8 cellular contexts compared by ENCODE assay signal in the genomic region with DNA sequence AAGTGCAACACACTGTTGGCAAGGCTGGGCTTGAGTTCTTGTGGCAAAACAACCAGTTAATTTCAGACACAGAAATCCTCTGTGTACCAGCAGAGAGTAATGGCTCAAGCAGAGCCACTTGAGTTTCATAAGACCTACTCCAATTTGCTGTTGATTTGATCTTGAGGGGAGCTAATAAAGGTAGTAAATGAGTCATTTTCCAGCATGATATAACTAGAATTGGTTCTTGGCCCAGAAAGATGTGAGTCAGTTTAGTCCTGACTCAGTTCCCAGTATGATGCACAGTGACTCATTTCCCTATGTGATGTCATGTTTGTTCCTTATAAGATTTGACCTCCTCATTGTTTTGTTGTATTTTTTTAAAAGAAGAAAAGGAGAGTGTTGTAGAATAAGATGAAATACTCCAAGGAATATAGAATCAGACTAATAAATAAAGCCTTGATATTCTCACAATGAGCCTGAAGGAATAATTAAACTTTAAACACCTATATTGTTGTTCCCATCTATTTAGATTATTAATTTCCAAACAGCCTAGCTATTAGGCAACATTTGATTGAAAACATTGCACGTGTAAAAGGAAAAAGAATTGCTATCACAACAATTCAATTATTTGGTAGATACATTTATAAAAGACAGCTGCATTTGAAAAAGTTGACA.
DNase-seq lines count a peak whose midpoint lies in the region; ATAC-seq and TF ChIP-seq lines count a peak whose summit lies in the region.

No MANE protein-coding gene starts in this region.

- no peaks in the 10 kb centered on the region for H3K9me3 Mint-ChIP-seq in activated B cell treated with CpG ODN at 0.5 μM for 24 hours

- peak overlapping the region; percentile 76 for H3K27ac ChIP-seq in foreskin keratinocyte

- TF ChIP-seq CTCF in activated B cell treated with CpG ODN at 0.5 μM for 24 hours (IDR thresholded peaks at IDR 0.05) (no peak), foreskin keratinocyte (conservative IDR thresholded peaks at IDR 0.05) (no peak)

- intact Hi-C loops in activated B cell treated with CpG ODN at 0.5 μM for 24 hours (cut with micrococcal nuclease) = no loop called here

- ATAC-seq in GM21423 (IDR thresholded peaks at IDR 0.05; ENCODE audit: unreplicated experiment) (peak; percentile 72), activated B cell treated with CpG ODN at 0.5 μM for 24 hours (ENCODE audit: low read depth) (peak; percentile 75), foreskin keratinocyte (peak; percentile 88)

- CTCF ChIA-PET in activated B cell treated with CpG ODN at 0.5 μM for 24 hours (lab: Charles Lee) = interaction anchor here (0.8 to 1.7 kb wide), 5 partner anchors 9 to 540 kb away, joined by 3 to 8 read pairs (median 4); no protein-coding TSS in a partner anchor

- POLR2A ChIA-PET in activated B cell treated with CpG ODN at 0.5 μM for 24 hours (lab: Charles Lee) = interaction anchor here (0.7 kb wide), 1 partner anchor 149 kb away, joined by 3 read pairs; no protein-coding TSS in a partner anchor

- peak overlapping the region; percentile 54 for H3K27ac Mint-ChIP-seq in activated B cell treated with CpG ODN at 0.5 μM for 24 hours

- DNase-seq in EL = peak; percentile 97
- peak; percentile 69 for DNase-seq in HT-29 (ENCODE audit: low spot score)
- no peak for DNase-seq in activated B cell treated with CpG ODN at 0.5 μM for 24 hours
- DNase-seq in foreskin keratinocyte = peak; percentile 96 to 99
- DNase-seq in smooth muscle cell of the brain vasculature (ENCODE audit: low read depth, low spot score) = peak; percentile 95
- no peak for DNase-seq in activated CD4-positive, CD25-positive, alpha-beta regulatory T cell treated with anti-CD3 and anti-CD28 coated beads, Interleukin-2, amount 50 U/mL, for 72 hours
- no peak for DNase-seq in HAP-1 (ENCODE audit: low spot score in 2 of 2)

- peaks cover 22% of the 10 kb centered on the region for H3K4me1 ChIP-seq in foreskin keratinocyte
- H3K4me1 ChIP-seq in HAP-1 = peaks cover 3% of the 10 kb centered on the region

- H3K4me1 Mint-ChIP-seq in activated B cell treated with CpG ODN at 0.5 μM for 24 hours = peaks cover 45% of the 10 kb centered on the region

- H3K9me3 ChIP-seq in HAP-1 = no peaks in the 10 kb centered on the region

- in situ Hi-C loops in HAP-1 (cut with MboI; ENCODE audit: low sequenced_read_pairs) = no loop called here

- H3K36me3 Mint-ChIP-seq in activated B cell treated with CpG ODN at 0.5 μM for 24 hours (ENCODE audit: low read depth) = no peaks in the 10 kb centered on the region

- H3K4me3 Mint-ChIP-seq in activated B cell treated with CpG ODN at 0.5 μM for 24 hours = no peak overlapping the region

- no peaks in the 10 kb centered on the region for H3K27me3 ChIP-seq in foreskin keratinocyte
- H3K27me3 ChIP-seq in HAP-1 (ENCODE audit: low read depth) = no peaks in the 10 kb centered on the region

- no peaks in the 10 kb centered on the region for H3K27me3 Mint-ChIP-seq in activated B cell treated with CpG ODN at 0.5 μM for 24 hours

- H3K4me3 ChIP-seq in HAP-1 = no peak overlapping the region

- no peaks in the 10 kb centered on the region for H3K36me3 ChIP-seq in HAP-1 (replicated peaks)

Comparison
In these comparisons a context has a peak if more than half of its experiments do, and no peak if none do; other contexts are left out.
1. DNase-seq: peak in EL (single experiment), HT-29 (single experiment), foreskin keratinocyte (2 of 2) and smooth muscle cell of the brain vasculature (single experiment); none in activated B cell treated with CpG ODN at 0.5 μM for 24 hours (single experiment), activated CD4-positive, CD25-positive, alpha-beta regulatory T cell treated with anti-CD3 and anti-CD28 coated beads, Interleukin-2, amount 50 U/mL, for 72 hours (single experiment) and HAP-1 (0 of 2).
2. Peak in every context shown above with its lines, with median percentiles within 50 percentile points of each other: ATAC-seq.